ENCODE assay signal across 8 cellular contexts in the genomic region with DNA sequence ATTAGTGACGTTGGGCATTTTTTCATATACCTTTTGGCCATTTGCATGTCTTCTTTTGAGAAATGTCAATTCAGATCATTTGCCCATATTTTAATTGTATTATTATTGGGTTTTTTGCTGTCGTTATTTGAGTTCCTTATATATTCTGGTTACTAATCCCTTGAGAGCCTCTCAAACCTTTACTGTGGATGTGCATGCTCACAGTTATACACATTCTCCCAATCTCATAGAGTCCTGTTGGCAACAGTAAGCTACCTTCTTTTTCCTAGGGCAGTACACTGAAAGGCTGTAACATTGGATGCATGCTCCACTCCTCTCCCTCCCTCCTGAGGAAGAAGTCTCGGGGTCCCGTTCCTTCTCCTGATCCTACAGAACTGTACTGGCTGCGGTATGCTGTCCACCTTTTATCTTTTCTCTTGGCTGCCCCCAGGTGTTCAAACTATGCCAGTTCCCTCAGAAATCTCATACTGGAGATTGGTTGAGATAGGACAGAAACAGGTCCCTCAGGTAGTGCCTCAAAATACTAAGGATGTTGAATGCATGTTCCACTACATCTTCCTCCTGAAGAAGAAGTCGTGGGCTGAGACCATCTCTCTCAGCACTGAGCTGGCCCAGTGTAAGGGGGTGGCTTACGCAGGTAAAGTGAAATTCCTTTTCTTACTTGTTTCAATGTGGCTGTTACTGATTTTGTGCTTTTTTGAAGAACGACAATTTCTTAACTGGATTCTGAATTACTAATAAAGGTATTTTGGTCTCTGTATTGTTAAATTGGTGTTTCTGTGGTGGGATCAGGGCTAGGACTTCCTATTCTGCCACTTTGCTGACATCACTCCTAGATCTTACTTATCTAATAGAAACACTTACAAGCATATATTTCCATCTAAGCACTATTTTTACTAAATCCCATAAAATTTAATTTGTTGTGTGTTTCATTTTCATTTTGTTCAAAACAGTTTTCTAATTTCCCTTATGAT.
A peak's percentile ranks its signal among the peaks of the same experiment; 100 is the strongest.
DNase-seq lines count a peak whose midpoint lies in the region; ATAC-seq and TF ChIP-seq lines count a peak whose summit lies in the region.

No MANE protein-coding gene starts in this region.

- no peak overlapping the region for H3K4me3 Mint-ChIP-seq in neural progenitor cell

- no peak overlapping the region for H3K27ac Mint-ChIP-seq in neural progenitor cell

- TF ChIP-seq CTCF in neural progenitor cell (IDR thresholded peaks at IDR 0.05) = peak; percentile 47

- H3K9ac ChIP-seq in neural progenitor cell = no peak overlapping the region

- no peaks in the 10 kb centered on the region for H4K20me1 ChIP-seq in neural progenitor cell (ENCODE audit: low read depth)

- no peaks in the 10 kb centered on the region for H3K4me1 Mint-ChIP-seq in neural progenitor cell

- H3K4me3 ChIP-seq in effector memory CD4-positive, alpha-beta T cell (ENCODE audit: insufficient read depth, low read depth, low read length, poor library complexity, severe bottlenecking) = no peak overlapping the region
- H3K4me3 ChIP-seq in neural progenitor cell = no peak overlapping the region

- H3K79me2 ChIP-seq in neural progenitor cell (ENCODE audit: low read depth) = no peaks in the 10 kb centered on the region

- H3K4me2 ChIP-seq in neural progenitor cell = no peak overlapping the region

- no peaks in the 10 kb centered on the region for H3K4me1 ChIP-seq in effector memory CD4-positive, alpha-beta T cell (ENCODE audit: control insufficient read depth, insufficient read depth, low read length, poor library complexity, severe bottlenecking)
- no peaks in the 10 kb centered on the region for H3K4me1 ChIP-seq in neural progenitor cell

- H2AFZ ChIP-seq in neural progenitor cell (replicated peaks) = no peak overlapping the region

- no peaks in the 10 kb centered on the region for H3K27me3 ChIP-seq in effector memory CD4-positive, alpha-beta T cell (replicated peaks; ENCODE audit: control insufficient read depth, insufficient read depth, low read length, poor library complexity, severe bottlenecking)
- no peaks in the 10 kb centered on the region for H3K27me3 ChIP-seq in neural progenitor cell

- no peaks in the 10 kb centered on the region for H3K27me3 Mint-ChIP-seq in neural progenitor cell (ENCODE audit: insufficient read depth, low read depth)

- H3K9me3 ChIP-seq in effector memory CD4-positive, alpha-beta T cell (ENCODE audit: control insufficient read depth, low read length) = no peaks in the 10 kb centered on the region
- no peaks in the 10 kb centered on the region for H3K9me3 ChIP-seq in neural progenitor cell (ENCODE audit: low read depth)

- H3K36me3 Mint-ChIP-seq in neural progenitor cell = no peaks in the 10 kb centered on the region

- no peaks in the 10 kb centered on the region for H3F3A ChIP-seq in neural progenitor cell (ENCODE audit: low read depth)

- no peaks in the 10 kb centered on the region for H3K36me3 ChIP-seq in effector memory CD4-positive, alpha-beta T cell (ENCODE audit: control insufficient read depth, insufficient read depth, low read length)
- H3K36me3 ChIP-seq in neural progenitor cell = no peaks in the 10 kb centered on the region

- no peaks in the 10 kb centered on the region for H3K9me3 Mint-ChIP-seq in neural progenitor cell

- no peak overlapping the region for H3K27ac ChIP-seq in effector memory CD4-positive, alpha-beta T cell (ENCODE audit: insufficient read depth, low read length, poor library complexity, severe bottlenecking)
- H3K27ac ChIP-seq in neural progenitor cell = no peak overlapping the region

- DNase-seq in EL (peak; percentile 29), NCI-H1092 (lab: John Stamatoyannopoulos, UW) (peak; percentile 16), neural progenitor cell (ENCODE audit: low spot score) (peak; percentile 45), NCI-H446 treated with DMSO at 0.1 percent for 48 hours (lab: John Stamatoyannopoulos, UW) (no peak), dedifferentiated amniotic fluid mesenchymal stem cell (ENCODE audit: extremely low spot score) (no peak)
- DNase-seq in activated CD4-positive, CD25-positive, alpha-beta regulatory T cell treated with anti-CD3 and anti-CD28 coated beads, Interleukin-2, amount 50 U/mL, for 72 hours = peak; percentile 34
- peak in 2 of 3 donors; percentile 7 for DNase-seq in effector memory CD4-positive, alpha-beta T cell

- ATAC-seq in GM21619 (IDR thresholded peaks at IDR 0.05; ENCODE audit: unreplicated experiment) = peak; percentile 69

Comparison
In these comparisons a context has a peak if more than half of its experiments do, and no peak if none do; other contexts are left out.
1. DNase-seq: peak in EL (single experiment), NCI-H1092 (single experiment), activated CD4-positive, CD25-positive, alpha-beta regulatory T cell treated with anti-CD3 and anti-CD28 coated beads, Interleukin-2, amount 50 U/mL, for 72 hours (single experiment), effector memory CD4-positive, alpha-beta T cell (2 of 3) and neural progenitor cell (single experiment); none in NCI-H446 treated with DMSO at 0.1 percent for 48 hours (single experiment) and dedifferentiated amniotic fluid mesenchymal stem cell (single experiment).